In genomic region chr16:89691231-89691985, GRCh38 we compare ENCODE assay signal across 1 cellular context.
TF ChIP-seq lines count a peak whose summit lies in the region.

No MANE protein-coding gene starts in this region.

TF ChIP-seq in K562, 482 proteins besides CTCF, POLR2A, EP300 and RAD21:
- TF ChIP-seq CC2D1A (IDR thresholded peaks at IDR 0.05), result no peak
- 0 out of 2 replicates have a peak, but pooled peaks have one; percentile 9 for TF ChIP-seq POLR2G (IDR thresholded peaks at IDR 0.05; ENCODE audit: low read depth, low read length)
TF ChIP-seq in K562: peak in this region for 1.
